In genomic region chr2:64454316-64455030, GRCh38 we compare ENCODE assay signal across 1 cellular context.
TF ChIP-seq lines count a peak whose summit lies in the region.

No MANE protein-coding gene starts in this region.

TF ChIP-seq in IMR-90, 13 proteins besides CTCF, POLR2A, EP300 and RAD21 (continued from another document):
- TF ChIP-seq USF2 (IDR thresholded peaks at IDR 0.05; ENCODE audit: low read depth, low read length) (no peak), FOS (IDR thresholded peaks at IDR 0.05; ENCODE audit: low read depth, low read length) (no peak), MXI1 (IDR thresholded peaks at IDR 0.05; ENCODE audit: borderline replicate concordance, low read depth, low read length) (no peak), MAZ (IDR thresholded peaks at IDR 0.05; ENCODE audit: borderline replicate concordance, low read depth, low read length) (no peak; the same call in 1 of the 2 replicates), ELK1 (IDR thresholded peaks at IDR 0.05; ENCODE audit: borderline replicate concordance, low read depth, low read length) (no peak), MAFK (IDR thresholded peaks at IDR 0.05; ENCODE audit: low read depth, low read length) (no peak), NFE2L2 (IDR thresholded peaks at IDR 0.05; ENCODE audit: low read depth, low read length) (no peak)
